ENCODE assay signal across 27 cellular contexts in the genomic region with DNA sequence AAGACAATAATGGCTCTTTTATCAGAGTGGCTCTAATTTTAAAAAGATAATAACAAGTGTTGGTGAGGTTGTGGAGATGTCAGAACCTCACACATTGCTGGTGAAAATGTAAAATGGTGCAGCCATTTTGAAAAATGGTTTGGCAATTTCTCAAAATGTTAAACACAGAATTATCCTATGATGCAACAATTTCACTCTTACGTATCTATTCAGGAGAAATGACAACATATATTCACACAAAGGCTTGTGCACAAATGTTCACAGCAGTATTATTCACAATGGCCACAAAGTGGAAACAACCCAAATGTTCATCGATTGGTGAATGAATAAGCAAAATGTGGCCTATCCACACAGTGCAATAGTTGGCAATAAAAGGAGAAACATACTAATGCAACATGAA. TPM values are rescaled to one million over a fixed set of nuclear protein-coding genes. Genes with fewer than 3 reads are reported as not detected.
DNase-seq lines count a peak whose midpoint lies in the region; ATAC-seq, FAIRE-seq and TF ChIP-seq lines count a peak whose summit lies in the region.
"Had no signal": no experiment of that assay in that cellular context is flagged by ENCODE, and none has a peak within 500 bp of the region (broad histone marks: within the 10 kb centered on the region; RNA-seq: fewer than 3 reads in every experiment).

No MANE protein-coding gene starts in this region.

- intact Hi-C loops in HepG2 (cut with micrococcal nuclease; ENCODE audit: unreplicated experiment) (no loop called here), right lobe of liver (cut with DNase I) (no loop called here), K562 (cut with micrococcal nuclease) (no loop called here)

- H4K20me1 ChIP-seq in HepG2 (ENCODE audit: insufficient read depth, low read length) = no peaks in the 10 kb centered on the region
- H4K20me1 ChIP-seq in K562 (replicated peaks; ENCODE audit: control insufficient read depth, insufficient read depth, low read length) = no peaks in the 10 kb centered on the region
- H4K20me1 ChIP-seq: BLaER1 had no signal

- CTCF ChIA-PET in HepG2 (lab: Yijun Ruan, JAX; ENCODE audit: low intra/inter-chr PET ratio, low total read pairs) = no interaction called here
- CTCF ChIA-PET in K562 (lab: Yijun Ruan, JAX; ENCODE audit: low intra/inter-chr PET ratio) = no interaction called here

- H3K27me3 ChIP-seq in HepG2 (ENCODE audit: control insufficient read depth in 1 of 2, insufficient read depth in 2 of 2, low read length in 2 of 2) = peaks cover 0 to 4% of the 10 kb centered on the region in 2 experiments; a peak in 1 of 5 replicates
- no peaks in the 10 kb centered on the region for H3K27me3 ChIP-seq in right lobe of liver
- peaks cover 16 to 43% of the 10 kb centered on the region in 2 experiments; a peak in 4 of 5 replicates for H3K27me3 ChIP-seq in K562 (ENCODE audit: control insufficient read depth in 2 of 2, insufficient read depth in 2 of 2, low read length in 2 of 2)
- H3K27me3 ChIP-seq: BE2C, BLaER1 had no signal

- H3K4me3 ChIP-seq in HepG2 (replicated peaks in 1 of 3; ENCODE audit: insufficient read depth in 1 of 3, low read depth in 2 of 3, low read length in 3 of 3) (no peak overlapping the region), right lobe of liver (no peak overlapping the region), K562 (no peak overlapping the region)
- H3K4me3 ChIP-seq: BLaER1, GM12878 had no signal

- no peak for ATAC-seq in HepG2
- ATAC-seq in right lobe of liver = no peak
- no peak for ATAC-seq in K562
- ATAC-seq in HG02759 (IDR thresholded peaks at IDR 0.05; ENCODE audit: unreplicated experiment) = no peak
- ATAC-seq: GM12878 had no signal

- H3K27ac ChIP-seq in HepG2 (ENCODE audit: extremely low read length, insufficient read depth, low read length) (no peak overlapping the region), right lobe of liver (no peak overlapping the region), K562 (ENCODE audit: extremely low read depth, low read depth, low read length) (no peak overlapping the region)
- H3K27ac ChIP-seq: BLaER1 had no signal

- FAIRE-seq in HepG2 (lab: Jason Lieb, UNC) (no peak), K562 (lab: Jason Lieb, UNC) (no peak)
- FAIRE-seq: A204.1, GM12892, GM18507 had no signal

- TF ChIP-seq POLR2A in HepG2 (IDR thresholded peaks at IDR 0.05; ENCODE audit: insufficient read depth in 1 of 2, low read depth in 2 of 2, low read length in 2 of 2) (no peak), right lobe of liver (IDR thresholded peaks at IDR 0.05) (no peak), K562 (conservative IDR thresholded peaks at IDR 0.05) (no peak)

- H3K4me2 ChIP-seq in HepG2 (ENCODE audit: low read depth, low read length) = no peak overlapping the region
- H3K4me2 ChIP-seq in K562 (ENCODE audit: insufficient read depth, low read length) = no peak overlapping the region
- H3K4me2 ChIP-seq: BLaER1 had no signal

- TF ChIP-seq EP300 in HepG2 (IDR thresholded peaks at IDR 0.05; ENCODE audit: low read depth in 2 of 2, low read length in 2 of 2) (no peak), HepG2 (CRISPR knock-in tag; IDR thresholded peaks at IDR 0.05; ENCODE audit: borderline replicate concordance) (no peak), K562 (IDR thresholded peaks at IDR 0.05; ENCODE audit: low read length) (no peak)

- H2AFZ ChIP-seq in HepG2 (ENCODE audit: low read length) = no peak overlapping the region
- no peak overlapping the region for H2AFZ ChIP-seq in K562 (ENCODE audit: low read depth, low read length)

- 33% methylated on average over 2 of the region's 2 CpGs for WGBS in HepG2 (ENCODE audit: low lambda C conversion rate)
- WGBS in right lobe of liver (ENCODE audit: insufficient coverage, low coverage, low lambda C conversion rate, missing lambda C conversion rate) = 73% methylated on average over 2 of the region's 2 CpGs
- 0% methylated on average over 2 of the region's 2 CpGs for WGBS in K562 (ENCODE audit: insufficient coverage, low coverage, missing lambda C conversion rate)

- DNase-seq in HepG2 (ENCODE audit: low spot score) (no peak), right lobe of liver (no peak), K562 (ENCODE audit: extremely low read depth in 1 of 4, low spot score in 3 of 4) (no peak), NCI-H345 treated with DMSO at 0.1 percent for 48 hours (lab: John Stamatoyannopoulos, UW; ENCODE audit: unreplicated experiment) (no peak)
- DNase-seq: 8988T; ACHN; BE2C; C1 segment of cervical spinal cord; CD4-positive, alpha-beta memory T cell; CD4-positive, CD25-positive, alpha-beta regulatory T cell; CD8-positive, alpha-beta memory T cell; COR-L47; DMS 273 treated with DMSO at 0.1 percent for 48 hours; DMS153; DMS53; DMS79; DND-41; EL; GDM1 had no signal

- H3K36me3 ChIP-seq in HepG2 (replicated peaks in 1 of 2; ENCODE audit: control insufficient read depth in 1 of 2, insufficient read depth in 2 of 2, low read length in 2 of 2) (no peaks in the 10 kb centered on the region), right lobe of liver (no peaks in the 10 kb centered on the region), K562 (ENCODE audit: control insufficient read depth, insufficient read depth, low read length) (no peaks in the 10 kb centered on the region)
- H3K36me3 ChIP-seq: BE2C, BLaER1 had no signal

- no peaks in the 10 kb centered on the region for H3K79me2 ChIP-seq in HepG2 (ENCODE audit: insufficient read depth, low read length)
- no peaks in the 10 kb centered on the region for H3K79me2 ChIP-seq in K562 (ENCODE audit: control insufficient read depth, insufficient read depth, low read length)

- H3K9me1 ChIP-seq in K562 (ENCODE audit: control insufficient read depth, insufficient read depth, low read length) = no peaks in the 10 kb centered on the region

- H3K4me1 ChIP-seq in HepG2 (ENCODE audit: insufficient read depth, low read length) (no peaks in the 10 kb centered on the region), right lobe of liver (peaks cover 0 to 8% (median 0%) of the 10 kb centered on the region in 4 donors), K562 (replicated peaks in 1 of 2; ENCODE audit: control insufficient read depth in 2 of 2, insufficient read depth in 2 of 2, low read length in 2 of 2) (no peaks in the 10 kb centered on the region)
- H3K4me1 ChIP-seq: BE2C, BLaER1 had no signal

- BruUV-seq in HepG2 (replicated peaks; lab: Mats Ljungman, UMichigan) = no TSS peak
- BruUV-seq in K562 (replicated peaks; lab: Mats Ljungman, UMichigan) = no TSS peak

- no peak for TF ChIP-seq CTCF in HepG2 (CRISPR knock-in tag; IDR thresholded peaks at IDR 0.05)
- TF ChIP-seq CTCF in right lobe of liver (IDR thresholded peaks at IDR 0.05) = no peak
- no peak for TF ChIP-seq CTCF in K562 (IDR thresholded peaks at IDR 0.05 in 2 of 3, conservative IDR thresholded peaks at IDR 0.05 in 1 of 3; ENCODE audit: insufficient read depth in 2 of 3, low read depth in 1 of 3, low read length in 3 of 3)

- TF ChIP-seq RAD21 in HepG2 (CRISPR knock-in tag; IDR thresholded peaks at IDR 0.05) = no peak
- TF ChIP-seq RAD21 in K562 (CRISPR knock-in tag; conservative IDR thresholded peaks at IDR 0.05 in 1 of 2, IDR thresholded peaks at IDR 0.05 in 1 of 2) = no peak

- in situ Hi-C loops in HepG2 (cut with HindIII; ENCODE audit: extremely low pct_ligation_motif_present, low pct_unique_long_range_greater_than_20kb) = no loop called here
- in situ Hi-C loops in K562 (cut with MboI) = no loop called here

- H3K9me3 ChIP-seq in HepG2 (ENCODE audit: low read length) = no peaks in the 10 kb centered on the region
- no peaks in the 10 kb centered on the region for H3K9me3 ChIP-seq in right lobe of liver
- no peaks in the 10 kb centered on the region for H3K9me3 ChIP-seq in K562 (replicated peaks; ENCODE audit: control insufficient read depth, insufficient read depth, low read depth, low read length)
- H3K9me3 ChIP-seq: BE2C, BLaER1 had no signal

- POLR2A ChIA-PET in HepG2 (lab: Yijun Ruan, JAX) = no interaction called here
- POLR2A ChIA-PET in K562 (lab: Yijun Ruan, JAX) = no interaction called here

- no peak overlapping the region for H3K9ac ChIP-seq in HepG2 (ENCODE audit: insufficient read depth, low read depth, low read length)
- no peak overlapping the region for H3K9ac ChIP-seq in K562 (ENCODE audit: insufficient read depth in 1 of 2, low read depth in 2 of 2, low read length in 2 of 2)
- H3K9ac ChIP-seq: BLaER1 had no signal

RNA-seq across cellular contexts. Expression of a gene that starts 24.7 kb away (rescaled TPM):
- total RNA-seq in HepG2 (2016; rRNA removed; fragmentation: Illumina TruSeq; extraction: Trizol) = not detected in 2 replicates
- total RNA-seq in HepG2 (2016; cell fraction: cytosol; rRNA removed; fragmentation: Illumina TruSeq; extraction: Trizol; ENCODE audit: low read depth) = not detected in 2 replicates
- total RNA-seq in HepG2 (2016; cell fraction: insoluble cytoplasmic fraction; rRNA removed; fragmentation: Illumina TruSeq; extraction: Trizol) = not detected in 2 replicates
- not detected in 2 replicates for total RNA-seq in HepG2 (2016; cell fraction: membrane; rRNA removed; fragmentation: Illumina TruSeq; extraction: Trizol)
- total RNA-seq in HepG2 (2016; cell fraction: nucleus; rRNA removed; fragmentation: Illumina TruSeq; extraction: Trizol) = not detected in 2 replicates
- polyA plus RNA-seq in HepG2 (2011; rRNA removed) = not detected in 2 replicates
- 0.03 TPM in 1 of 2 replicates, not detected in the other for polyA plus RNA-seq in HepG2 (2011; cell fraction: cytosol; rRNA removed)
- polyA plus RNA-seq in HepG2 (2011; cell fraction: nucleus; rRNA removed) = not detected in 2 replicates
- polyA plus RNA-seq in HepG2 (2012) = not detected in 2 replicates
- polyA plus RNA-seq in HepG2 (2016; cell fraction: cytosol; fragmentation: Illumina TruSeq; extraction: Trizol; ENCODE audit: low read depth) = not detected in 2 replicates
- not detected in 2 replicates for polyA plus RNA-seq in HepG2 (2016; cell fraction: insoluble cytoplasmic fraction; fragmentation: Illumina TruSeq; extraction: Trizol; ENCODE audit: low read depth)
- not detected in 2 replicates for polyA plus RNA-seq in HepG2 (2016; cell fraction: membrane; fragmentation: Illumina TruSeq; extraction: Trizol; ENCODE audit: low read depth)
- not detected in 2 replicates for polyA plus RNA-seq in HepG2 (2016; cell fraction: nucleus; fragmentation: Illumina TruSeq; extraction: Trizol; ENCODE audit: insufficient read depth, low read depth)
- not detected in 2 replicates for polyA minus RNA-seq in HepG2 (2011; rRNA and poly(A)+ RNA removed; ENCODE audit: low replicate concordance)
- not detected in 2 replicates for polyA minus RNA-seq in HepG2 (2011; cell fraction: cytosol; rRNA and poly(A)+ RNA removed)
- polyA minus RNA-seq in HepG2 (2011; cell fraction: nucleus; rRNA and poly(A)+ RNA removed) = not detected in 2 replicates
- total RNA-seq in right lobe of liver = under 1 TPM in 2 of 6 experiments, not detected in 4; 0.06 to 0.42 TPM
- not detected in 2 replicates for total RNA-seq in K562 (2011; cell fraction: chromatin; rRNA removed; ENCODE audit: low replicate concordance)
- not detected in 2 replicates for total RNA-seq in K562 (2011; cell fraction: nucleolus; rRNA removed)
- not detected in 2 replicates for total RNA-seq in K562 (2011; cell fraction: nucleoplasm; rRNA removed)
- not detected in 2 replicates for total RNA-seq in K562 (2014; rRNA removed)
- total RNA-seq in K562 (2014; rRNA removed; fragmentation: Illumina TruSeq; extraction: Trizol) = not detected in 2 replicates
- 0.29 TPM in 1 of 2 replicates, not detected in the other for total RNA-seq in K562 (2015; rRNA removed; fragmentation: Illumina TruSeq; extraction: Trizol)
- not detected in 2 replicates for total RNA-seq in K562 (2021)
- polyA plus RNA-seq in K562 (2011; rRNA removed) = not detected in 2 replicates
- polyA plus RNA-seq in K562 (2011; cell fraction: cytosol; rRNA removed) = not detected in 2 replicates
- not detected in 2 replicates for polyA plus RNA-seq in K562 (2011; cell fraction: nucleus; rRNA removed)
- 0.36 TPM in 1 of 2 replicates, not detected in the other for polyA plus RNA-seq in K562 (2012)
- not detected in 2 replicates for polyA plus RNA-seq in K562 (2014; fragmentation: Illumina TruSeq; extraction: Trizol)
- not detected for polyA plus RNA-seq in K562 (2014; fragmentation: Nextera tagmentation; extraction: Ambion mirVana)
- not detected in 2 replicates for polyA plus RNA-seq in K562 (2014; rRNA removed)
- not detected in 2 replicates for polyA minus RNA-seq in K562 (2011; rRNA and poly(A)+ RNA removed)
- polyA minus RNA-seq in K562 (2011; cell fraction: cytosol; rRNA and poly(A)+ RNA removed) = not detected in 2 replicates
- not detected in 2 replicates for polyA minus RNA-seq in K562 (2011; cell fraction: nucleus; rRNA and poly(A)+ RNA removed)
- total RNA-seq: A673; CD4-positive, alpha-beta memory T cell; CD4-positive, CD25-positive, alpha-beta regulatory T cell; G401 had no signal
- polyA plus RNA-seq: CD4-positive, alpha-beta memory T cell; CD4-positive, CD25-positive, alpha-beta regulatory T cell; CD8-positive, alpha-beta memory T cell had no signal
